In the genomic region with DNA sequence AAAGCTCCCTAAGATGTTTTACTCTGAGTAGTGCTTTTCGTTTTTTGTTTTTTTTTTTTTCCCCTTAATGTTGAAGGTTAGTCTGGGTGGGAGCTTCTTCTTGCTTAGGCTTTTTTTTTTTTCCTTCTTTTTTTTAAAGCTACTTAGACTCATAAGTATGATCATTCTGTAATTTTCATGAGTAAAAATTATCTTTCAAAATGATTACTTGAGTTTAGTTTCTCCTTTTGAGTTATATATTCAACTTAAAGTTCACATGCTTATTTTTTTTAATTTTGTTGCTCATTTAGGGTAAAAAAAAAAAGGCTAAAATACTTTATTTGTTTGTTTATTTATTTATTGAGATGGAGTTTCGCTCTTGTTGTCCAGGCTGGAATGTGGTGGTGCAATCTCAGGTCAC, we compare ENCODE assay signal across 13 cellular contexts. TPM values are rescaled to one million over a fixed set of nuclear protein-coding genes. Genes with fewer than 3 reads are reported as not detected.
DNase-seq lines count a peak whose midpoint lies in the region; ATAC-seq, FAIRE-seq and TF ChIP-seq lines count a peak whose summit lies in the region.
"Had no signal": no experiment of that assay in that cellular context is flagged by ENCODE, and none has a peak within 500 bp of the region (broad histone marks: within the 10 kb centered on the region; RNA-seq: fewer than 3 reads in every experiment).

No MANE protein-coding gene starts in this region.

- TF ChIP-seq EP300 in A549 (IDR thresholded peaks at IDR 0.05): no peak
- no peak for TF ChIP-seq EP300 in esophagus muscularis mucosa (IDR thresholded peaks at IDR 0.05)

- no peaks in the 10 kb centered on the region for H3K9me3 ChIP-seq in A549
- H3K9me3 ChIP-seq in CD4-positive, alpha-beta memory T cell (ENCODE audit: control insufficient read depth in 1 of 2, low read length in 2 of 2): no peaks in the 10 kb centered on the region
- H3K9me3 ChIP-seq in SU-DHL-6 (ENCODE audit: insufficient read depth, low read length): no peaks in the 10 kb centered on the region
- no peaks in the 10 kb centered on the region for H3K9me3 ChIP-seq in hepatocyte (ENCODE audit: low read depth)
- H3K9me3 ChIP-seq in esophagus muscularis mucosa: no peaks in the 10 kb centered on the region
- H3K9me3 ChIP-seq: left lung, SJSA1 had no signal

- CTCF ChIA-PET in A549 (lab: Yijun Ruan, JAX): no interaction called here
- CTCF ChIA-PET in CD4-positive, alpha-beta memory T cell (lab: Charles Lee; ENCODE audit: partially characterized antibody): interaction anchor here (0.9 kb wide), 1 partner anchor 16 kb away, joined by 3 read pairs; no protein-coding TSS in a partner anchor

- peaks cover 10% of the 10 kb centered on the region; the same call in 1 of the 2 replicates for H3F3A ChIP-seq in SU-DHL-6 (ENCODE audit: insufficient read depth)

- H3K27me3 ChIP-seq in CD4-positive, alpha-beta memory T cell (ENCODE audit: insufficient read depth, low read length): no peaks in the 10 kb centered on the region
- H3K27me3 ChIP-seq in SU-DHL-6 (ENCODE audit: low read length): no peaks in the 10 kb centered on the region
- H3K27me3 ChIP-seq in hepatocyte: no peaks in the 10 kb centered on the region
- H3K27me3 ChIP-seq in esophagus muscularis mucosa: no peaks in the 10 kb centered on the region
- H3K27me3 ChIP-seq: left lung, SJSA1 had no signal

- H3K27ac ChIP-seq in A549 (no peak overlapping the region), SU-DHL-6 (ENCODE audit: low read depth, low read length) (0 out of 2 replicates have a peak overlapping the region, but pooled peaks have one; percentile 1), hepatocyte (no peak overlapping the region), esophagus muscularis mucosa (replicated peaks in 1 of 4) (no peak overlapping the region)
- no peak overlapping the region for H3K27ac ChIP-seq in CD4-positive, alpha-beta memory T cell (ENCODE audit: low read depth, low read length)
- H3K27ac ChIP-seq: left lung, SJSA1 had no signal

- H3K4me1 Mint-ChIP-seq in CD4-positive, alpha-beta memory T cell: peaks cover 25 to 41% (median 37%) of the 10 kb centered on the region in 4 donors

- peaks cover 0 to 3% of the 10 kb centered on the region in 2 donors for H3K36me3 Mint-ChIP-seq in CD4-positive, alpha-beta memory T cell

- H4K20me1 ChIP-seq in SU-DHL-6 (ENCODE audit: low read depth, low read length) (0 out of 2 replicates have a peak, but pooled peaks cover 13% of the 10 kb centered on the region), hepatocyte (ENCODE audit: insufficient read depth, poor library complexity, severe bottlenecking) (peaks cover 39% of the 10 kb centered on the region)

- H3K79me2 ChIP-seq in SU-DHL-6 (ENCODE audit: insufficient read depth, low read length) (peaks cover 76% of the 10 kb centered on the region), hepatocyte (peaks cover 74% of the 10 kb centered on the region)

- no peak for TF ChIP-seq RAD21 in A549 (conservative IDR thresholded peaks at IDR 0.05 in 1 of 2, IDR thresholded peaks at IDR 0.05 in 1 of 2)

- H3K4me1 ChIP-seq in A549 (peaks cover 56% of the 10 kb centered on the region), hepatocyte (ENCODE audit: insufficient read depth) (peaks cover 15% of the 10 kb centered on the region), esophagus muscularis mucosa (peaks cover 26 to 66% (median 61%) of the 10 kb centered on the region in 4 donors)
- H3K4me1 ChIP-seq in CD4-positive, alpha-beta memory T cell (ENCODE audit: insufficient read depth, low read length): peaks cover 53% of the 10 kb centered on the region

- no peak for TF ChIP-seq CTCF in A549 (IDR thresholded peaks at IDR 0.05)
- TF ChIP-seq CTCF in SU-DHL-6 (IDR thresholded peaks at IDR 0.05; ENCODE audit: insufficient read depth, low read length, poor library complexity, severe bottlenecking): no peak
- no peak for TF ChIP-seq CTCF in hepatocyte (IDR thresholded peaks at IDR 0.05; ENCODE audit: poor library complexity)
- TF ChIP-seq CTCF in esophagus muscularis mucosa (IDR thresholded peaks at IDR 0.05): no peak

- POLR2A ChIA-PET in A549 (lab: Yijun Ruan, JAX): no interaction called here
- POLR2A ChIA-PET in CD4-positive, alpha-beta memory T cell (lab: Charles Lee; ENCODE audit: partially characterized antibody): interaction anchor here (1.0 kb wide), 2 partner anchors 12 to 41 kb away, joined by 3 read pairs; no protein-coding TSS in a partner anchor

- H3K9me2 ChIP-seq in SU-DHL-6 (replicated peaks; ENCODE audit: insufficient read depth, low read length) (no peaks in the 10 kb centered on the region), hepatocyte (replicated peaks; ENCODE audit: insufficient read depth) (no peaks in the 10 kb centered on the region)

- no peak for FAIRE-seq in A549 (lab: Jason Lieb, UNC)

- H3K9ac ChIP-seq in SU-DHL-6 (ENCODE audit: low read length): no peak overlapping the region

- no peak overlapping the region for H3K27ac Mint-ChIP-seq in CD4-positive, alpha-beta memory T cell

- TF ChIP-seq POLR2A in A549 (IDR thresholded peaks at IDR 0.05; ENCODE audit: low read length): no peak
- no peak for TF ChIP-seq POLR2A in esophagus muscularis mucosa (IDR thresholded peaks at IDR 0.05; ENCODE audit: low read depth)

- intact Hi-C loops in CD4-positive, alpha-beta memory T cell (cut with micrococcal nuclease): no loop called here
- intact Hi-C loops in esophagus muscularis mucosa (cut with DNase I): no loop called here

- no peak for ATAC-seq in A549
- ATAC-seq: effector memory CD8-positive, alpha-beta T cell; left lung had no signal

- WGBS in A549 (ENCODE audit: missing lambda C conversion rate): 64% methylated on average over 2 of the region's 2 CpGs
- 67% methylated on average over 2 of the region's 2 CpGs for WGBS in hepatocyte (ENCODE audit: low lambda C conversion rate, missing lambda C conversion rate)
- 57% methylated on average over 2 of the region's 2 CpGs for WGBS in esophagus muscularis mucosa

- H3K4me3 ChIP-seq in A549 (no peak overlapping the region), SU-DHL-6 (ENCODE audit: insufficient read depth, low read length, poor library complexity, severe bottlenecking) (no peak overlapping the region), hepatocyte (no peak overlapping the region), esophagus muscularis mucosa (no peak overlapping the region)
- H3K4me3 ChIP-seq in CD4-positive, alpha-beta memory T cell (ENCODE audit: low read length in 2 of 2): no peak overlapping the region
- H3K4me3 ChIP-seq: SJSA1 had no signal

- H2AFZ ChIP-seq in SU-DHL-6 (ENCODE audit: low read depth, low read length, severe bottlenecking) (no peak overlapping the region), hepatocyte (no peak overlapping the region)

- peak overlapping the region in 7 of 8 donors; percentile 25 to 68 (median 60) for H3K4me3 Mint-ChIP-seq in CD4-positive, alpha-beta memory T cell

- H3K36me3 ChIP-seq in CD4-positive, alpha-beta memory T cell (ENCODE audit: insufficient read depth, low read length): no peaks in the 10 kb centered on the region
- H3K36me3 ChIP-seq in SU-DHL-6 (ENCODE audit: low read length) (no peaks in the 10 kb centered on the region), hepatocyte (replicated peaks; ENCODE audit: insufficient read depth, low read depth) (no peaks in the 10 kb centered on the region), esophagus muscularis mucosa (no peaks in the 10 kb centered on the region)
- H3K36me3 ChIP-seq: left lung had no signal

- no peaks in the 10 kb centered on the region for H3K27me3 Mint-ChIP-seq in CD4-positive, alpha-beta memory T cell
- H3K27me3 Mint-ChIP-seq: effector memory CD8-positive, alpha-beta T cell had no signal

- no peaks in the 10 kb centered on the region for H3K9me3 Mint-ChIP-seq in CD4-positive, alpha-beta memory T cell
- H3K9me3 Mint-ChIP-seq: effector memory CD8-positive, alpha-beta T cell had no signal

- DNase-seq in A549 (ENCODE audit: low read depth in 1 of 2, low spot score in 1 of 2) (no peak), hepatocyte (ENCODE audit: low spot score) (no peak), NCI-H1092 (lab: John Stamatoyannopoulos, UW) (no peak), esophagus muscularis mucosa (ENCODE audit: extremely low spot score) (no peak), NCI-H524 treated with DMSO at 0.1 percent for 48 hours (lab: John Stamatoyannopoulos, UW) (no peak)
- no peak for DNase-seq in CD4-positive, alpha-beta memory T cell
- DNase-seq: caudate nucleus; DMS79 treated with DMSO at 0.1 percent for 48 hours; effector memory CD8-positive, alpha-beta T cell; left lung; NCI-H1436 had no signal

- peak overlapping the region; percentile 91 for H3K4me2 ChIP-seq in A549
- H3K4me2 ChIP-seq in SU-DHL-6 (ENCODE audit: low read depth, low read length, poor library complexity, severe bottlenecking): peak overlapping the region; percentile 89
- peak overlapping the region; percentile 72 for H3K4me2 ChIP-seq in hepatocyte

TF ChIP-seq in A549, 52 proteins besides CTCF, POLR2A, EP300 and RAD21 (continues in another document):
- no peak for TF ChIP-seq ZFP36 (IDR thresholded peaks at IDR 0.05; ENCODE audit: borderline replicate concordance, partially characterized antibody)
- TF ChIP-seq MAZ (IDR thresholded peaks at IDR 0.05; ENCODE audit: borderline replicate concordance, low read depth, low read length): no peak

RNA-seq across cellular contexts. Expression of a gene that starts 2.9 kb away (rescaled TPM):
- 23.9 and 27.4 TPM in 2 replicates for polyA plus RNA-seq in A549 (2011; rRNA removed)
- polyA plus RNA-seq in A549 (2012; cell fraction: cytosol; rRNA removed): 4.8 and 7.3 TPM in 2 replicates
- polyA plus RNA-seq in A549 (2012; cell fraction: nucleus; rRNA removed): 3.1 and 3.8 TPM in 2 replicates
- polyA plus RNA-seq in A549 (2017; fragmentation: RNase III; extraction: RNeasy Plus Mini Kit Qiagen cat#74134 plus additional on column Dnase treatment): 12.9 to 13.3 TPM (median 13.1 TPM) in 3 replicates
- 90.4 and 113 TPM in 2 replicates for polyA minus RNA-seq in A549 (2011; rRNA and poly(A)+ RNA removed)
- 10 to 100 TPM; 25.7 to 32.3 TPM for total RNA-seq in CD4-positive, alpha-beta memory T cell
- 1 to 10 TPM; 5.5 to 6.0 TPM for polyA plus RNA-seq in CD4-positive, alpha-beta memory T cell
- total RNA-seq in hepatocyte: 17.5 and 28.8 TPM in 2 replicates
- 3.0 TPM in 2 replicates for polyA plus RNA-seq in hepatocyte
- 10 to 100 TPM; 18.4 to 24.1 (median 20.6) TPM for total RNA-seq in esophagus muscularis mucosa

RNA-seq across cellular contexts. Expression of a gene that starts 23.8 kb away (rescaled TPM):
- 56.9 and 87.2 TPM in 2 replicates for polyA plus RNA-seq in A549 (2011; rRNA removed)
- 10.9 and 11.2 TPM in 2 replicates for polyA plus RNA-seq in A549 (2012; cell fraction: cytosol; rRNA removed)
- polyA plus RNA-seq in A549 (2012; cell fraction: nucleus; rRNA removed): 10.0 and 19.4 TPM in 2 replicates
- 79.8 to 86.8 TPM (median 84.3 TPM) in 3 replicates for polyA plus RNA-seq in A549 (2017; fragmentation: RNase III; extraction: RNeasy Plus Mini Kit Qiagen cat#74134 plus additional on column Dnase treatment)
- 76.5 and 77.4 TPM in 2 replicates for polyA minus RNA-seq in A549 (2011; rRNA and poly(A)+ RNA removed)
- 100 to 1,000 TPM; 131 to 135 TPM for total RNA-seq in CD4-positive, alpha-beta memory T cell
- polyA plus RNA-seq in CD4-positive, alpha-beta memory T cell: 100 to 1,000 TPM; 113 to 116 TPM
- 69.5 and 71.2 TPM in 2 replicates for total RNA-seq in hepatocyte
- polyA plus RNA-seq in hepatocyte: 64.3 and 78.6 TPM in 2 replicates
- 10 to 100 TPM; 56.5 to 78.1 (median 65.6) TPM for total RNA-seq in esophagus muscularis mucosa
